29 cellular contexts compared by ENCODE assay signal in the genomic region with DNA sequence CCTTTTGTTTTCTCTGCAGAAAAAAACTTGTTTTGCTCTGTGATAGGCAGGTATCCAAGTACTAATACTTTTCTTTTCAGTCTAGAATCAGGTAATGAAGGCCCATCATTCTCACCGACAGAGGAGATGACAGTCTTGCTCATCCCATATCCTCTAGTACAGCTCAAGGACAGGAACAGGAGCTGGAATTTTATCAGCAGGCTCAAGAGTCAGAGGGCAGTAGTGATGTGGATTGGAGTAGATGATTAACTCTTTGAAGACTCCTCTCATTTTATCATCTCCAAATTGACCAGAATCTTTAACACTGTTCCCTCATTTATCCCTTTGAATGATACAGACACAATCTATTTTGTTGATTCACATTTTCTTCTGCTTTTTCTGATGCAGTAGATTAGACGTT.
"Had no signal": no experiment of that assay in that cellular context is flagged by ENCODE, and none has a peak within 500 bp of the region (broad histone marks: within the 10 kb centered on the region; RNA-seq: fewer than 3 reads in every experiment).

No MANE protein-coding gene starts in this region.

- H3K36me3 Mint-ChIP-seq: naive thymus-derived CD4-positive, alpha-beta T cell; natural killer cell treated with Interleukin-12 subunit alpha and Interleukin-12 subunit beta and Interleukin-15 and Interleukin-18, amount 100 ng/mL, for 72 hours; stimulated activated effector memory CD8-positive, alpha-beta T cell treated with anti-CD3 and anti-CD28 coated beads, Interleukin-12 subunit alpha, Interleukin-12 subunit beta, amount 100 ng/mL, for 72 hours had no signal

- ATAC-seq: left colon; left lung; lower lobe of right lung; mucosa of descending colon; naive thymus-derived CD4-positive, alpha-beta T cell; natural killer cell treated with Interleukin-12 subunit alpha and Interleukin-12 subunit beta and Interleukin-15 and Interleukin-18, amount 100 ng/mL, for 72 hours; pancreas; right cardiac atrium; stimulated activated effector memory CD8-positive, alpha-beta T cell treated with anti-CD3 and anti-CD28 coated beads, Interleukin-12 subunit alpha, Interleukin-12 subunit beta, amount 100 ng/mL, for 72 hours; upper lobe of right lung had no signal

- H3K27ac Mint-ChIP-seq: naive thymus-derived CD4-positive, alpha-beta T cell; natural killer cell treated with Interleukin-12 subunit alpha and Interleukin-12 subunit beta and Interleukin-15 and Interleukin-18, amount 100 ng/mL, for 72 hours; stimulated activated effector memory CD8-positive, alpha-beta T cell treated with anti-CD3 and anti-CD28 coated beads, Interleukin-12 subunit alpha, Interleukin-12 subunit beta, amount 100 ng/mL, for 72 hours; stimulated activated naive CD8-positive, alpha-beta T cell treated with anti-CD3 and anti-CD28 coated beads, Interleukin-15, Interleukin-2, amounts not matched to agents 100 ng/mL and 50 ng/mL, for 24 hours had no signal

- H2AFZ ChIP-seq: hepatocyte had no signal

- H3K27ac ChIP-seq: hepatocyte, left lung, lower lobe of right lung, pancreas, prostate gland, sigmoid colon, spleen, suprapubic skin, thoracic aorta, tibial artery, upper lobe of right lung had no signal

- H3K27me3 ChIP-seq: hepatocyte, left lung, pancreas, sigmoid colon, spleen, suprapubic skin, tibial artery, upper lobe of right lung had no signal

- H3K9me3 Mint-ChIP-seq: naive thymus-derived CD4-positive, alpha-beta T cell; natural killer cell treated with Interleukin-12 subunit alpha and Interleukin-12 subunit beta and Interleukin-15 and Interleukin-18, amount 100 ng/mL, for 72 hours; neural crest cell; stimulated activated effector memory CD8-positive, alpha-beta T cell treated with anti-CD3 and anti-CD28 coated beads, Interleukin-12 subunit alpha, Interleukin-12 subunit beta, amount 100 ng/mL, for 72 hours; stimulated activated naive CD8-positive, alpha-beta T cell treated with anti-CD3 and anti-CD28 coated beads, Interleukin-15, Interleukin-2, amounts not matched to agents 100 ng/mL and 50 ng/mL, for 24 hours had no signal

- H3K27me3 Mint-ChIP-seq: stimulated activated naive CD8-positive, alpha-beta T cell treated with anti-CD3 and anti-CD28 coated beads, Interleukin-15, Interleukin-2, amounts not matched to agents 100 ng/mL and 50 ng/mL, for 24 hours had no signal

- H3K4me1 ChIP-seq: left lung, lower lobe of right lung, pancreas, prostate gland, spleen, suprapubic skin, tibial artery, upper lobe of right lung had no signal

- DNase-seq: islet precursor cell; kidney glomerular epithelial cell; left colon; left lung; lower lobe of right lung; midbrain; mucosa of descending colon; naive thymus-derived CD4-positive, alpha-beta T cell; nucleus accumbens; pancreas; posterior cingulate gyrus; retina; right cardiac atrium; sigmoid colon; small intestine; spleen; stimulated activated CD4-positive, alpha-beta T cell treated with anti-CD3 and anti-CD28 coated beads, Interleukin-4, amount 100 ng/mL, for 24 hours; stimulated activated naive CD4-positive, alpha-beta T cell; tibial artery; trophoblast cell; upper lobe of right lung had no signal

- H3K4me1 Mint-ChIP-seq: stimulated activated effector memory CD8-positive, alpha-beta T cell treated with anti-CD3 and anti-CD28 coated beads, Interleukin-12 subunit alpha, Interleukin-12 subunit beta, amount 100 ng/mL, for 72 hours had no signal

- H3K4me2 ChIP-seq: hepatocyte had no signal

- H3K4me3 Mint-ChIP-seq: naive thymus-derived CD4-positive, alpha-beta T cell; natural killer cell treated with Interleukin-12 subunit alpha and Interleukin-12 subunit beta and Interleukin-15 and Interleukin-18, amount 100 ng/mL, for 72 hours; neural crest cell; stimulated activated effector memory CD8-positive, alpha-beta T cell treated with anti-CD3 and anti-CD28 coated beads, Interleukin-12 subunit alpha, Interleukin-12 subunit beta, amount 100 ng/mL, for 72 hours; stimulated activated naive CD8-positive, alpha-beta T cell treated with anti-CD3 and anti-CD28 coated beads, Interleukin-15, Interleukin-2, amounts not matched to agents 100 ng/mL and 50 ng/mL, for 24 hours had no signal

- H3K36me3 ChIP-seq: left lung, lower lobe of right lung, pancreas, prostate gland, sigmoid colon, spleen, suprapubic skin, thoracic aorta, tibial artery, upper lobe of right lung had no signal

- H3K9me3 ChIP-seq: left lung, lower lobe of right lung, mucosa of descending colon, pancreas, prostate gland, sigmoid colon, spleen, suprapubic skin, thoracic aorta, tibial artery, upper lobe of right lung had no signal

- H3K4me3 ChIP-seq: hepatocyte, left lung, lower lobe of right lung, mucosa of descending colon, pancreas, prostate gland, sigmoid colon, spleen, suprapubic skin, thoracic aorta, tibial artery, upper lobe of right lung had no signal
